In genomic region chr22:20022231-20023069, GRCh38 we compare ENCODE assay signal across 9 cellular contexts. TPM values are rescaled to one million over a fixed set of nuclear protein-coding genes. Genes with fewer than 3 reads are reported as not detected.
DNase-seq lines count a peak whose midpoint lies in the region; ATAC-seq and TF ChIP-seq lines count a peak whose summit lies in the region.
"Had no signal": no experiment of that assay in that cellular context is flagged by ENCODE, and none has a peak within 500 bp of the region (broad histone marks: within the 10 kb centered on the region; RNA-seq: fewer than 3 reads in every experiment).

No MANE protein-coding gene starts in this region.

- H3K27me3 Mint-ChIP-seq in GM23338 (ENCODE audit: insufficient read depth, low read depth, poor library complexity) (peaks cover 37% of the 10 kb centered on the region), WTC11 (ENCODE audit: low read depth) (peaks cover 35% of the 10 kb centered on the region)

- H3F3A ChIP-seq in GM23338 (replicated peaks; ENCODE audit: low read depth) = no peaks in the 10 kb centered on the region

- CTCF ChIA-PET in WTC11 (lab: Charles Lee) = interaction anchor here (0.6 to 3.4 kb wide), 5 partner anchors 9 to 69 kb away, joined by 3 to 15 read pairs (median 7); no protein-coding TSS in a partner anchor

- H3K4me1 Mint-ChIP-seq in GM23338 = peaks cover 9% of the 10 kb centered on the region
- H3K4me1 Mint-ChIP-seq in WTC11 = peaks cover 10% of the 10 kb centered on the region

- H3K9me2 ChIP-seq in GM23338 (ENCODE audit: insufficient read depth) = no peaks in the 10 kb centered on the region

- H3K27ac ChIP-seq in GM23338 (ENCODE audit: low read depth) (no peak overlapping the region), heart right ventricle (peak overlapping the region; percentile 86 to 99 (median 98))

- H3K36me3 Mint-ChIP-seq in GM23338 (ENCODE audit: low read depth) (no peaks in the 10 kb centered on the region), WTC11 (no peaks in the 10 kb centered on the region)

- no peaks in the 10 kb centered on the region for H3K36me3 ChIP-seq in GM23338 (ENCODE audit: insufficient read depth)
- H3K36me3 ChIP-seq in heart right ventricle = peaks cover 0 to 10% (median 0%) of the 10 kb centered on the region in 9 donors

- H3K4me1 ChIP-seq in GM23338 (ENCODE audit: insufficient read depth) = peaks cover 8% of the 10 kb centered on the region; the same call in 1 of the 2 replicates
- H3K4me1 ChIP-seq in heart right ventricle = peaks cover 30 to 70% (median 53%) of the 10 kb centered on the region in 9 donors

- no peaks in the 10 kb centered on the region for H3K9me3 ChIP-seq in heart right ventricle

- ATAC-seq in GM23338 = no peak
- no peak for ATAC-seq in WTC11
- ATAC-seq in heart right ventricle = peak in 6 of 8 donors; percentile 1 to 36 (median 15)

- POLR2A ChIA-PET in WTC11 (lab: Charles Lee) = no interaction called here

- no peaks in the 10 kb centered on the region for H3K79me2 ChIP-seq in GM23338 (replicated peaks; ENCODE audit: insufficient read depth)

- H4K20me1 ChIP-seq in GM23338 (replicated peaks; ENCODE audit: insufficient read depth) = no peaks in the 10 kb centered on the region; the same call in 1 of the 2 replicates

- DNase-seq in GM23338 (ENCODE audit: low spot score) = no peak
- no peak for DNase-seq in WTC11 (ENCODE audit: low spot score)
- peak in 1 of 2 donors; percentile 30 for DNase-seq in heart right ventricle
- no peak for DNase-seq in skeletal muscle cell (ENCODE audit: low read depth)
- DNase-seq in NCI-H1694 treated with DMSO at 0.1 percent for 48 hours (lab: John Stamatoyannopoulos, UW) = no peak
- DNase-seq in NCI-H1694 (lab: John Stamatoyannopoulos, UW) = no peak
- no peak for DNase-seq in NCI-H2196 treated with DMSO at 0.1 percent for 48 hours (lab: John Stamatoyannopoulos, UW; ENCODE audit: unreplicated experiment)
- no peak for DNase-seq in T-helper 9 cell
- DNase-seq: NCI-H2171 treated with DMSO at 0.1 percent for 48 hours had no signal

- H3K9me3 Mint-ChIP-seq in GM23338 (no peaks in the 10 kb centered on the region), WTC11 (no peaks in the 10 kb centered on the region)

- WGBS in heart right ventricle, 2 donors = 57 to 72% methylated on average over 12 of the region's 12 CpGs

- H3K4me2 ChIP-seq in GM23338 = no peak overlapping the region

- no peak overlapping the region for H2AFZ ChIP-seq in GM23338

- TF ChIP-seq CTCF in GM23338 (conservative IDR thresholded peaks at IDR 0.05; ENCODE audit: low read depth in 2 of 2) = no peak
- TF ChIP-seq CTCF in WTC11 (IDR thresholded peaks at IDR 0.05) = no peak
- no peak for TF ChIP-seq CTCF in heart right ventricle (IDR thresholded peaks at IDR 0.05)

- H3K27ac Mint-ChIP-seq in GM23338 (no peak overlapping the region), WTC11 (no peak overlapping the region)

- intact Hi-C loops in heart right ventricle (cut with DNase I) = loop anchor here in 3 of 10 donors (5.0 to 10.0 kb wide), 3 partner anchors 60 to 302 kb away; partner anchors contain the start of genes DGCR8 (in 2 of the 3), DGCR6L (in 1 of the 3), RANBP1 (in 1 of the 3) and TRMT2A (in 1 of the 3)

- H3K4me3 Mint-ChIP-seq in GM23338 (peak overlapping the region; percentile 91), WTC11 (peak overlapping the region; percentile 86)

- H3K27me3 ChIP-seq in GM23338 (ENCODE audit: insufficient read depth) (peaks cover 31% of the 10 kb centered on the region), heart right ventricle (peaks cover 0 to 8% (median 0%) of the 10 kb centered on the region in 7 donors)

- H3K4me3 ChIP-seq in GM23338 (no peak overlapping the region), heart right ventricle (peak overlapping the region; percentile 70 to 99 (median 96)), skeletal muscle cell (ENCODE audit: low read depth, low read length) (peak overlapping the region; percentile 93)

TF ChIP-seq in GM23338, 12 proteins besides CTCF, POLR2A, EP300 and RAD21 (continues in another document):
- TF ChIP-seq EZH2 (IDR thresholded peaks at IDR 0.05; ENCODE audit: low read depth, unreplicated experiment) = no peak

TF ChIP-seq in WTC11, 78 proteins besides CTCF, POLR2A, EP300 and RAD21 (continues in another document):
- TF ChIP-seq, protein P1, sequence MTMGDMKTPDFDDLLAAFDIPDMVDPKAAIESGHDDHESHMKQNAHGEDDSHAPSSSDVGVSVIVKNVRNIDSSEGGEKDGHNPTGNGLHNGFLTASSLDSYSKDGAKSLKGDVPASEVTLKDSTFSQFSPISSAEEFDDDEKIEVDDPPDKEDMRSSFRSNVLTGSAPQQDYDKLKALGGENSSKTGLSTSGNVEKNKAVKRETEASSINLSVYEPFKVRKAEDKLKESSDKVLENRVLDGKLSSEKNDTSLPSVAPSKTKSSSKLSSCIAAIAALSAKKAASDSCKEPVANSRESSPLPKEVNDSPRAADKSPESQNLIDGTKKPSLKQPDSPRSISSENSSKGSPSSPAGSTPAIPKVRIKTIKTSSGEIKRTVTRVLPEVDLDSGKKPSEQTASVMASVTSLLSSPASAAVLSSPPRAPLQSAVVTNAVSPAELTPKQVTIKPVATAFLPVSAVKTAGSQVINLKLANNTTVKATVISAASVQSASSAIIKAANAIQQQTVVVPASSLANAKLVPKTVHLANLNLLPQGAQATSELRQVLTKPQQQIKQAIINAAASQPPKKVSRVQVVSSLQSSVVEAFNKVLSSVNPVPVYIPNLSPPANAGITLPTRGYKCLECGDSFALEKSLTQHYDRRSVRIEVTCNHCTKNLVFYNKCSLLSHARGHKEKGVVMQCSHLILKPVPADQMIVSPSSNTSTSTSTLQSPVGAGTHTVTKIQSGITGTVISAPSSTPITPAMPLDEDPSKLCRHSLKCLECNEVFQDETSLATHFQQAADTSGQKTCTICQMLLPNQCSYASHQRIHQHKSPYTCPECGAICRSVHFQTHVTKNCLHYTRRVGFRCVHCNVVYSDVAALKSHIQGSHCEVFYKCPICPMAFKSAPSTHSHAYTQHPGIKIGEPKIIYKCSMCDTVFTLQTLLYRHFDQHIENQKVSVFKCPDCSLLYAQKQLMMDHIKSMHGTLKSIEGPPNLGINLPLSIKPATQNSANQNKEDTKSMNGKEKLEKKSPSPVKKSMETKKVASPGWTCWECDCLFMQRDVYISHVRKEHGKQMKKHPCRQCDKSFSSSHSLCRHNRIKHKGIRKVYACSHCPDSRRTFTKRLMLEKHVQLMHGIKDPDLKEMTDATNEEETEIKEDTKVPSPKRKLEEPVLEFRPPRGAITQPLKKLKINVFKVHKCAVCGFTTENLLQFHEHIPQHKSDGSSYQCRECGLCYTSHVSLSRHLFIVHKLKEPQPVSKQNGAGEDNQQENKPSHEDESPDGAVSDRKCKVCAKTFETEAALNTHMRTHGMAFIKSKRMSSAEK (CRISPR knock-in tag; IDR thresholded peaks at IDR 0.05; ENCODE audit: borderline replicate concordance) = no peak
- TF ChIP-seq SMAD3 (CRISPR knock-in tag; IDR thresholded peaks at IDR 0.05; ENCODE audit: borderline replicate concordance) (no peak), EMX1 (CRISPR knock-in tag; IDR thresholded peaks at IDR 0.05) (no peak), ATF1 (CRISPR knock-in tag; IDR thresholded peaks at IDR 0.05) (no peak), ZNF317 (CRISPR knock-in tag; IDR thresholded peaks at IDR 0.05; ENCODE audit: borderline replicate concordance, low read depth) (no peak), CREB1 (CRISPR knock-in tag; IDR thresholded peaks at IDR 0.05) (no peak), TEAD4 (CRISPR knock-in tag; IDR thresholded peaks at IDR 0.05) (no peak), ZBTB21 (CRISPR knock-in tag; IDR thresholded peaks at IDR 0.05; ENCODE audit: borderline replicate concordance) (no peak), NR2C2 (CRISPR knock-in tag; IDR thresholded peaks at IDR 0.05) (no peak)
- TF ChIP-seq, protein P2, sequence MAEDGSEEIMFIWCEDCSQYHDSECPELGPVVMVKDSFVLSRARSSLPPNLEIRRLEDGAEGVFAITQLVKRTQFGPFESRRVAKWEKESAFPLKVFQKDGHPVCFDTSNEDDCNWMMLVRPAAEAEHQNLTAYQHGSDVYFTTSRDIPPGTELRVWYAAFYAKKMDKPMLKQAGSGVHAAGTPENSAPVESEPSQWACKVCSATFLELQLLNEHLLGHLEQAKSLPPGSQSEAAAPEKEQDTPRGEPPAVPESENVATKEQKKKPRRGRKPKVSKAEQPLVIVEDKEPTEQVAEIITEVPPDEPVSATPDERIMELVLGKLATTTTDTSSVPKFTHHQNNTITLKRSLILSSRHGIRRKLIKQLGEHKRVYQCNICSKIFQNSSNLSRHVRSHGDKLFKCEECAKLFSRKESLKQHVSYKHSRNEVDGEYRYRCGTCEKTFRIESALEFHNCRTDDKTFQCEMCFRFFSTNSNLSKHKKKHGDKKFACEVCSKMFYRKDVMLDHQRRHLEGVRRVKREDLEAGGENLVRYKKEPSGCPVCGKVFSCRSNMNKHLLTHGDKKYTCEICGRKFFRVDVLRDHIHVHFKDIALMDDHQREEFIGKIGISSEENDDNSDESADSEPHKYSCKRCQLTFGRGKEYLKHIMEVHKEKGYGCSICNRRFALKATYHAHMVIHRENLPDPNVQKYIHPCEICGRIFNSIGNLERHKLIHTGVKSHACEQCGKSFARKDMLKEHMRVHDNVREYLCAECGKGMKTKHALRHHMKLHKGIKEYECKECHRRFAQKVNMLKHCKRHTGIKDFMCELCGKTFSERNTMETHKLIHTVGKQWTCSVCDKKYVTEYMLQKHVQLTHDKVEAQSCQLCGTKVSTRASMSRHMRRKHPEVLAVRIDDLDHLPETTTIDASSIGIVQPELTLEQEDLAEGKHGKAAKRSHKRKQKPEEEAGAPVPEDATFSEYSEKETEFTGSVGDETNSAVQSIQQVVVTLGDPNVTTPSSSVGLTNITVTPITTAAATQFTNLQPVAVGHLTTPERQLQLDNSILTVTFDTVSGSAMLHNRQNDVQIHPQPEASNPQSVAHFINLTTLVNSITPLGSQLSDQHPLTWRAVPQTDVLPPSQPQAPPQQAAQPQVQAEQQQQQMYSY (CRISPR knock-in tag; IDR thresholded peaks at IDR 0.05) = no peak

RNA-seq across cellular contexts. Expression of gene TANGO2, which starts 1.5 kb away (rescaled TPM):
- total RNA-seq in GM23338 (2014; rRNA removed; shearing (Covaris generic)) = 15.0 and 20.2 TPM in 2 replicates
- polyA plus RNA-seq in GM23338 (2016; fragmentation: Nextera tagmentation; extraction: Ambion mirVana) (6.7 and 6.9 TPM in 2 replicates), heart right ventricle (10 to 100 TPM; 34.1 to 65.8 TPM)
- total RNA-seq in WTC11 (2021) (13.2 to 16.8 TPM (median 14.8 TPM) in 3 replicates), heart right ventricle (100 to 1,000 TPM in 3 of 10 donors, 10 to 100 TPM in 7; 51.6 to 139 (median 94.2) TPM)

RNA-seq across cellular contexts. Expression of gene ARVCF, which starts 5.8 kb away (rescaled TPM):
- 87.3 and 122 TPM in 2 replicates for total RNA-seq in GM23338 (2014; rRNA removed; shearing (Covaris generic))
- polyA plus RNA-seq in GM23338 (2016; fragmentation: Nextera tagmentation; extraction: Ambion mirVana) (15.3 and 15.6 TPM in 2 replicates), heart right ventricle (10 to 100 TPM; 26.8 to 58.9 TPM)
- total RNA-seq in WTC11 (2021) (58.3 to 65.4 TPM (median 61.3 TPM) in 3 replicates), heart right ventricle (10 to 100 TPM; 22.2 to 53.5 (median 32.1) TPM)

RNA-seq across cellular contexts. Expression of gene DGCR8, which starts 57.6 kb away (rescaled TPM):
- total RNA-seq in GM23338 (2014; rRNA removed; shearing (Covaris generic)) = 41.6 and 48.9 TPM in 2 replicates
- 11.4 and 12.2 TPM in 2 replicates for polyA plus RNA-seq in GM23338 (2016; fragmentation: Nextera tagmentation; extraction: Ambion mirVana)
- 39.5 to 55.0 TPM (median 41.2 TPM) in 3 replicates for total RNA-seq in WTC11 (2021)
- total RNA-seq in heart right ventricle = 10 to 100 TPM; 11.4 to 20.0 (median 14.0) TPM
- polyA plus RNA-seq in heart right ventricle = 10 to 100 TPM in 1 of 2 donors, 1 to 10 TPM in 1; 8.3 to 26.3 TPM

Comparison
In these comparisons a context has a peak if more than half of its experiments do, and no peak if none do; other contexts are left out.
1. ATAC-seq: peak in heart right ventricle (6 of 8); none in GM23338 (single experiment) and WTC11 (single experiment).